ENCODE assay signal across 8 cellular contexts in genomic region chr2:65436825-65437221, GRCh38. TPM values are rescaled to one million over a fixed set of nuclear protein-coding genes. Genes with fewer than 3 reads are reported as not detected.
DNase-seq lines count a peak whose midpoint lies in the region; ATAC-seq and TF ChIP-seq lines count a peak whose summit lies in the region.

No MANE protein-coding gene starts in this region.

- H3K4me1 ChIP-seq in SK-N-SH (ENCODE audit: control insufficient read depth in 1 of 2, insufficient read depth in 2 of 2, low read depth in 1 of 2, low read length in 1 of 2) (peaks cover 10 to 22% of the 10 kb centered on the region in 2 experiments; a peak in 3 of 4 replicates), ectodermal cell (ENCODE audit: control insufficient read depth, insufficient read depth, low read length) (peaks cover 30% of the 10 kb centered on the region)

- TF ChIP-seq CTCF in SK-N-SH (IDR thresholded peaks at IDR 0.05) = no peak
- TF ChIP-seq CTCF in neural cell (IDR thresholded peaks at IDR 0.05; ENCODE audit: poor library complexity, severe bottlenecking) = no peak

- DNase-seq in AG08396 (ENCODE audit: low spot score) (peak; percentile 43), SK-N-SH (peak; percentile 42), NCI-H748 treated with DMSO at 0.1 percent for 48 hours (lab: John Stamatoyannopoulos, UW) (no peak), AG08395 (ENCODE audit: low spot score) (no peak)

- peak overlapping the region; percentile 98 to 99 for H3K27ac ChIP-seq in SK-N-SH (ENCODE audit: low read depth in 2 of 2, low read length in 1 of 2)
- H3K27ac ChIP-seq in ectodermal cell (ENCODE audit: insufficient read depth, low read depth, low read length, poor library complexity, severe bottlenecking) = no peak overlapping the region
- peak overlapping the region; percentile 97 for H3K27ac ChIP-seq in neural cell (ENCODE audit: low read length)

- peak overlapping the region; percentile 87 for H3K4me2 ChIP-seq in SK-N-SH
- peak overlapping the region; percentile 37 for H3K4me2 ChIP-seq in neural cell (ENCODE audit: low read length)

- TF ChIP-seq RAD21 in SK-N-SH (IDR thresholded peaks at IDR 0.05; ENCODE audit: low read length) (no peak), neural cell (conservative IDR thresholded peaks at IDR 0.05) (peak; percentile 16)

- H2AFZ ChIP-seq in SK-N-SH (ENCODE audit: low read depth) (peak overlapping the region; percentile 83; the same call in 1 of the 2 replicates), neural cell (ENCODE audit: low read depth, low read length) (no peak overlapping the region)

- H4K20me1 ChIP-seq in SK-N-SH (ENCODE audit: insufficient read depth) = no peaks in the 10 kb centered on the region
- H4K20me1 ChIP-seq in neural cell (ENCODE audit: insufficient read depth) = no peaks in the 10 kb centered on the region

- H3K9me3 ChIP-seq in SK-N-SH = no peaks in the 10 kb centered on the region
- no peaks in the 10 kb centered on the region for H3K9me3 ChIP-seq in ectodermal cell (ENCODE audit: control insufficient read depth, low read length)
- H3K9me3 ChIP-seq in neural cell (ENCODE audit: low read length) = no peaks in the 10 kb centered on the region

- CTCF ChIA-PET in SK-N-SH (lab: Yijun Ruan, JAX) = interaction anchor here (0.8 to 3.9 kb wide), 8 partner anchors 9 to 171 kb away, joined by 3 to 21 read pairs (median 4); no protein-coding TSS in a partner anchor

- H3K9ac ChIP-seq in SK-N-SH (peak overlapping the region; percentile 90), neural cell (ENCODE audit: low read length) (peak overlapping the region; percentile 95)

- TF ChIP-seq EP300 in SK-N-SH (IDR thresholded peaks at IDR 0.05; ENCODE audit: borderline replicate concordance in 1 of 2, low read depth in 1 of 2, low read length in 1 of 2) = no peak
- peak; percentile 12 for TF ChIP-seq EP300 in neural cell (conservative IDR thresholded peaks at IDR 0.05; ENCODE audit: poor library complexity, severe bottlenecking)

- WGBS in SK-N-SH (ENCODE audit: low lambda C conversion rate) = 19% methylated on average over 12 of the region's 12 CpGs
- 1% methylated on average over 12 of the region's 12 CpGs for WGBS in ectodermal cell, 2 experiments

- H3K9me2 ChIP-seq in SK-N-SH (no peaks in the 10 kb centered on the region), neural cell (ENCODE audit: insufficient read depth, low read length) (no peaks in the 10 kb centered on the region)

- H3K4me3 ChIP-seq in SK-N-SH (ENCODE audit: low read depth in 2 of 2, low read length in 1 of 2) = peak overlapping the region; percentile 68 to 78
- peak overlapping the region; percentile 58 for H3K4me3 ChIP-seq in ectodermal cell (ENCODE audit: insufficient read depth, low read depth, low read length)
- H3K4me3 ChIP-seq in neural cell (ENCODE audit: low read length) = peak overlapping the region; percentile 88

- no peaks in the 10 kb centered on the region for H3K36me3 ChIP-seq in SK-N-SH (replicated peaks in 1 of 2; ENCODE audit: control insufficient read depth in 1 of 2, insufficient read depth in 2 of 2, low read length in 1 of 2)
- no peaks in the 10 kb centered on the region for H3K36me3 ChIP-seq in ectodermal cell (ENCODE audit: control insufficient read depth, insufficient read depth, low read length)
- no peaks in the 10 kb centered on the region for H3K36me3 ChIP-seq in neural cell (ENCODE audit: insufficient read depth, low read length)

- POLR2A ChIA-PET in SK-N-SH (lab: Yijun Ruan, JAX) = interaction anchor here (0.7 to 1.6 kb wide), 8 partner anchors 27 to 168 kb away, joined by 3 to 7 read pairs (median 4); no protein-coding TSS in a partner anchor

- ATAC-seq in GM18868 (IDR thresholded peaks at IDR 0.05; ENCODE audit: unreplicated experiment) = peak; percentile 60
- ATAC-seq in HG03060 (IDR thresholded peaks at IDR 0.05; ENCODE audit: low read depth, unreplicated experiment) = peak; percentile 72

- H3K27me3 ChIP-seq in SK-N-SH (ENCODE audit: insufficient read depth) (no peaks in the 10 kb centered on the region), ectodermal cell (ENCODE audit: control insufficient read depth, insufficient read depth, low read length, poor library complexity, severe bottlenecking) (peaks cover 47% of the 10 kb centered on the region), neural cell (ENCODE audit: insufficient read depth, low read depth, low read length) (no peaks in the 10 kb centered on the region)

- H3F3A ChIP-seq in SK-N-SH (replicated peaks; ENCODE audit: insufficient read depth) (peaks cover 17% of the 10 kb centered on the region), neural cell (ENCODE audit: insufficient read depth, low read length, poor library complexity, severe bottlenecking) (peaks cover 7% of the 10 kb centered on the region)

- H3K79me2 ChIP-seq in SK-N-SH (ENCODE audit: insufficient read depth) = peaks cover 20% of the 10 kb centered on the region
- no peaks in the 10 kb centered on the region for H3K79me2 ChIP-seq in neural cell (replicated peaks; ENCODE audit: insufficient read depth, low read length)

TF ChIP-seq in SK-N-SH, 30 proteins besides CTCF, POLR2A, EP300 and RAD21:
- no peak for TF ChIP-seq FOSL2 (IDR thresholded peaks at IDR 0.05; ENCODE audit: borderline replicate concordance, low read depth)
- 0 out of 2 replicates have a peak, but pooled peaks have one; percentile 0 for TF ChIP-seq TAF1 (IDR thresholded peaks at IDR 0.05; ENCODE audit: borderline replicate concordance, low read depth, low read length)

TF ChIP-seq in neural cell, 6 proteins besides CTCF, POLR2A, EP300 and RAD21:
- TF ChIP-seq SMC3 (conservative IDR thresholded peaks at IDR 0.05; ENCODE audit: poor library complexity) = peak; percentile 40
- TF ChIP-seq REST (IDR thresholded peaks at IDR 0.05; ENCODE audit: borderline replicate concordance) = no peak
TF ChIP-seq in neural cell: peak in this region for 1.

RNA-seq across cellular contexts. Expression of gene SPRED2, which starts 4.4 kb away (rescaled TPM):
- polyA plus RNA-seq in SK-N-SH (2012; rRNA removed) (13.5 and 21.9 TPM in 2 replicates), neural cell (5.3 and 5.4 TPM in 2 replicates)
- polyA plus RNA-seq in SK-N-SH (2012; cell fraction: cytosol; rRNA removed) = 18.4 and 21.2 TPM in 2 replicates
- polyA plus RNA-seq in SK-N-SH (2012; cell fraction: nucleus; rRNA removed) = 17.0 and 22.9 TPM in 2 replicates
- 19.9 TPM for polyA plus RNA-seq in ectodermal cell (2013, experiment 1 of 4)
- 18.4 TPM for polyA plus RNA-seq in ectodermal cell (2013, experiment 2 of 4)
- polyA plus RNA-seq in ectodermal cell (2013, experiment 3 of 4) = 13.8 TPM
- polyA plus RNA-seq in ectodermal cell (2013, experiment 4 of 4) = 15.9 TPM
- polyA minus RNA-seq in neural cell = 12.2 and 15.7 TPM in 2 replicates

Comparison
In these comparisons a context has a peak if more than half of its experiments do, and no peak if none do; other contexts are left out.
1. DNase-seq: peak in AG08396 (single experiment) and SK-N-SH (single experiment); none in NCI-H748 treated with DMSO at 0.1 percent for 48 hours (single experiment) and AG08395 (single experiment).
2. Peak in every context shown above with its lines, with median percentiles within 50 percentile points of each other: H3K4me3 ChIP-seq.